Comparison of ENCODE assay signal across 14 cellular contexts in the genomic region with DNA sequence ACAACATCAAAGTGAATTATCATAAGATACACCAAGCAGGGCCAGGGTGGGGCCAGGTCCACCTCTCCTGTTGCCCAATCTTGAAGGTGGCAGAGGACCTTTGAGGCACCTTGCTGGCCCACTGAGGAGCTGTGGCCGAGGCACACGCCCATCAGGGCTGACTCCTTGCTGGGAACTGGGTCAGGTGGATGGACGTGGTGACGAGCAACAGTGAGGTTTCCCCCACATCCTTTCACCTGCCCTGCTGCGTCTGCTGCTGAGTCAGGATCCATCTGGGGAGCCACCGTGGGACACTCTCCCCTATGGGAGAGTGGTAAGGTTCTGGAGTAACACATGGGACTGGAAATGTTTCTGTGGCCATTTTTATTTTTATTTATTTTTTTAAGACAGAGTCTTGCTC. TPM values are rescaled to one million over a fixed set of nuclear protein-coding genes. Genes with fewer than 3 reads are reported as not detected.
A peak's percentile ranks its signal among the peaks of the same experiment; 100 is the strongest.
DNase-seq lines count a peak whose midpoint lies in the region; ATAC-seq and TF ChIP-seq lines count a peak whose summit lies in the region.
"Had no signal": no experiment of that assay in that cellular context is flagged by ENCODE, and none has a peak within 500 bp of the region (broad histone marks: within the 10 kb centered on the region; RNA-seq: fewer than 3 reads in every experiment).

No MANE protein-coding gene starts in this region.

- POLR2A ChIA-PET in CD4-positive, alpha-beta memory T cell (lab: Charles Lee; ENCODE audit: partially characterized antibody), result interaction anchor here (1.4 to 3.4 kb wide), 5 partner anchors 12 to 37 kb away, joined by 3 to 12 read pairs (median 5); no protein-coding TSS in a partner anchor
- POLR2A ChIA-PET in OCI-LY7 (lab: Charles Lee), result interaction anchor here (0.6 to 2.5 kb wide), 7 partner anchors 8 to 440 kb away, joined by 3 to 15 read pairs (median 5); no protein-coding TSS in a partner anchor

- CTCF ChIA-PET in CD4-positive, alpha-beta memory T cell (lab: Charles Lee; ENCODE audit: partially characterized antibody), result interaction anchor here (1.0 to 1.4 kb wide), 2 partner anchors 201 to 320 kb away, joined by 3 read pairs; no protein-coding TSS in a partner anchor
- CTCF ChIA-PET in OCI-LY7 (lab: Charles Lee; ENCODE audit: unreplicated experiment), result no interaction called here

- intact Hi-C loops in CD4-positive, alpha-beta memory T cell (cut with micrococcal nuclease), result no loop called here
- intact Hi-C loops in OCI-LY7 (cut with micrococcal nuclease; ENCODE audit: unreplicated experiment), result no loop called here
- intact Hi-C loops in activated T-helper 1 cell treated with anti-CD3 and anti-CD28 coated beads, Interleukin-12 subunit alpha, Interleukin-12 subunit beta, Interleukin-2, Interleukin-4 antibody, amounts not matched to agents 30 ng/mL and 10 ng/mL and 1 ng/mL, durations not matched to agents 14 hours and 24 hours and 36 hours (cut with micrococcal nuclease), result no loop called here
- intact Hi-C loops in mucosa of descending colon (cut with DNase I, micrococcal nuclease), result no loop called here

- no peaks in the 10 kb centered on the region for H3K9me3 Mint-ChIP-seq in CD4-positive, alpha-beta memory T cell
- H3K9me3 Mint-ChIP-seq in activated T-helper 1 cell treated with anti-CD3 and anti-CD28 coated beads, Interleukin-12 subunit alpha, Interleukin-12 subunit beta, Interleukin-2, Interleukin-4 antibody, amounts not matched to agents 30 ng/mL and 10 ng/mL and 1 ng/mL, durations not matched to agents 14 hours and 24 hours and 36 hours, result peaks cover 4% of the 10 kb centered on the region

- peak overlapping the region; percentile 14; the same call in 1 of the 2 replicates for H3K4me2 ChIP-seq in OCI-LY7 (ENCODE audit: low read length)

- H3K36me3 Mint-ChIP-seq in CD4-positive, alpha-beta memory T cell, result no peaks in the 10 kb centered on the region
- peaks cover 33% of the 10 kb centered on the region for H3K36me3 Mint-ChIP-seq in activated T-helper 1 cell treated with anti-CD3 and anti-CD28 coated beads, Interleukin-12 subunit alpha, Interleukin-12 subunit beta, Interleukin-2, Interleukin-4 antibody, amounts not matched to agents 30 ng/mL and 10 ng/mL and 1 ng/mL, durations not matched to agents 14 hours and 24 hours and 36 hours (ENCODE audit: low read depth)
- H3K36me3 Mint-ChIP-seq: type B pancreatic cell had no signal

- H3K4me3 Mint-ChIP-seq in CD4-positive, alpha-beta memory T cell, result peak overlapping the region in 7 of 8 donors; percentile 56 to 81 (median 69)
- H3K4me3 Mint-ChIP-seq in activated T-helper 1 cell treated with anti-CD3 and anti-CD28 coated beads, Interleukin-12 subunit alpha, Interleukin-12 subunit beta, Interleukin-2, Interleukin-4 antibody, amounts not matched to agents 30 ng/mL and 10 ng/mL and 1 ng/mL, durations not matched to agents 14 hours and 24 hours and 36 hours, result peak overlapping the region; percentile 63
- H3K4me3 Mint-ChIP-seq: type B pancreatic cell had no signal

- peak overlapping the region; percentile 45 to 97 (median 91) for H3K27ac Mint-ChIP-seq in CD4-positive, alpha-beta memory T cell
- peak overlapping the region; percentile 96 for H3K27ac Mint-ChIP-seq in activated T-helper 1 cell treated with anti-CD3 and anti-CD28 coated beads, Interleukin-12 subunit alpha, Interleukin-12 subunit beta, Interleukin-2, Interleukin-4 antibody, amounts not matched to agents 30 ng/mL and 10 ng/mL and 1 ng/mL, durations not matched to agents 14 hours and 24 hours and 36 hours
- H3K27ac Mint-ChIP-seq: type B pancreatic cell had no signal

- no peaks in the 10 kb centered on the region for H3K9me2 ChIP-seq in OCI-LY7 (ENCODE audit: insufficient read depth, low read length)

- ATAC-seq in mucosa of descending colon (peak; percentile 43), HG02884 (IDR thresholded peaks at IDR 0.05; ENCODE audit: unreplicated experiment) (no peak), HG02840 (IDR thresholded peaks at IDR 0.05; ENCODE audit: low FRiP score, unreplicated experiment) (no peak)
- ATAC-seq: gastroesophageal sphincter had no signal

- no peak overlapping the region for H3K4me3 ChIP-seq in CD4-positive, alpha-beta memory T cell (ENCODE audit: low read length in 2 of 2)
- H3K4me3 ChIP-seq in OCI-LY7 (ENCODE audit: low read depth, low read length, poor library complexity, severe bottlenecking) (no peak overlapping the region), mucosa of descending colon (no peak overlapping the region)
- H3K4me3 ChIP-seq: cardiac muscle cell, gastroesophageal sphincter, SJCRH30 had no signal

- BruUV-seq in OCI-LY7 (replicated peaks; lab: Mats Ljungman, UMichigan), result no TSS peak

- H3K9me3 ChIP-seq in CD4-positive, alpha-beta memory T cell (ENCODE audit: control insufficient read depth in 1 of 2, low read length in 2 of 2), result no peaks in the 10 kb centered on the region
- H3K9me3 ChIP-seq in OCI-LY7 (ENCODE audit: low read length) (no peaks in the 10 kb centered on the region), mucosa of descending colon (no peaks in the 10 kb centered on the region)
- H3K9me3 ChIP-seq: gastroesophageal sphincter, SJCRH30 had no signal

- H3K27me3 ChIP-seq in CD4-positive, alpha-beta memory T cell (ENCODE audit: insufficient read depth, low read length), result no peaks in the 10 kb centered on the region
- H3K27me3 ChIP-seq: cardiac muscle cell, SJCRH30 had no signal

- no peak overlapping the region for H3K27ac ChIP-seq in CD4-positive, alpha-beta memory T cell (ENCODE audit: low read depth, low read length)
- H3K27ac ChIP-seq in OCI-LY7 (ENCODE audit: low read depth, low read length, poor library complexity, severe bottlenecking), result no peak overlapping the region
- H3K27ac ChIP-seq: C4-2B, cardiac muscle cell, gastroesophageal sphincter, SJCRH30 had no signal

- peaks cover 26 to 53% (median 40%) of the 10 kb centered on the region in 4 donors for H3K4me1 Mint-ChIP-seq in CD4-positive, alpha-beta memory T cell
- H3K4me1 Mint-ChIP-seq in activated T-helper 1 cell treated with anti-CD3 and anti-CD28 coated beads, Interleukin-12 subunit alpha, Interleukin-12 subunit beta, Interleukin-2, Interleukin-4 antibody, amounts not matched to agents 30 ng/mL and 10 ng/mL and 1 ng/mL, durations not matched to agents 14 hours and 24 hours and 36 hours (ENCODE audit: low read depth), result peaks cover 64% of the 10 kb centered on the region

- H4K20me1 ChIP-seq in OCI-LY7 (ENCODE audit: insufficient read depth, low read length), result no peaks in the 10 kb centered on the region

- no peaks in the 10 kb centered on the region for H3K36me3 ChIP-seq in CD4-positive, alpha-beta memory T cell (ENCODE audit: insufficient read depth, low read length)
- H3K36me3 ChIP-seq in OCI-LY7 (ENCODE audit: insufficient read depth, low read length) (no peaks in the 10 kb centered on the region; the same call in 1 of the 2 replicates), mucosa of descending colon (ENCODE audit: low read depth) (no peaks in the 10 kb centered on the region)
- H3K36me3 ChIP-seq: cardiac muscle cell, gastroesophageal sphincter, SJCRH30 had no signal

- no peak overlapping the region for H2AFZ ChIP-seq in OCI-LY7 (ENCODE audit: low read length)

- DNase-seq in CD4-positive, alpha-beta memory T cell, result peak; percentile 42 to 75 (median 57)
- DNase-seq in OCI-LY7 (ENCODE audit: low spot score), result no peak
- DNase-seq in activated T-helper 1 cell treated with anti-CD3 and anti-CD28 coated beads, Interleukin-12 subunit alpha, Interleukin-12 subunit beta, Interleukin-2, Interleukin-4 antibody, amounts not matched to agents 30 ng/mL and 10 ng/mL and 1 ng/mL, durations not matched to agents 14 hours and 24 hours and 36 hours (ENCODE audit: low spot score), result peak; percentile 67
- DNase-seq in mucosa of descending colon, result no peak
- no peak for DNase-seq in NCI-H2171 (lab: John Stamatoyannopoulos, UW)
- DNase-seq: midbrain; SJCRH30; stimulated activated CD4-positive, alpha-beta T cell treated with anti-CD3 and anti-CD28 coated beads, Interleukin-12 subunit alpha, Interleukin-12 subunit beta, amount 100 ng/mL, for 4 hours had no signal

- TF ChIP-seq CTCF in OCI-LY7 (conservative IDR thresholded peaks at IDR 0.05; ENCODE audit: low read length) (no peak), mucosa of descending colon (IDR thresholded peaks at IDR 0.05) (no peak)

- no peaks in the 10 kb centered on the region for H3K79me2 ChIP-seq in OCI-LY7 (ENCODE audit: insufficient read depth, low read depth, low read length)

- no peaks in the 10 kb centered on the region for H3K27me3 Mint-ChIP-seq in CD4-positive, alpha-beta memory T cell
- peaks cover 1% of the 10 kb centered on the region for H3K27me3 Mint-ChIP-seq in activated T-helper 1 cell treated with anti-CD3 and anti-CD28 coated beads, Interleukin-12 subunit alpha, Interleukin-12 subunit beta, Interleukin-2, Interleukin-4 antibody, amounts not matched to agents 30 ng/mL and 10 ng/mL and 1 ng/mL, durations not matched to agents 14 hours and 24 hours and 36 hours (ENCODE audit: insufficient read depth)

- peaks cover 45% of the 10 kb centered on the region for H3K4me1 ChIP-seq in CD4-positive, alpha-beta memory T cell (ENCODE audit: insufficient read depth, low read length)
- H3K4me1 ChIP-seq in OCI-LY7 (ENCODE audit: insufficient read depth, low read length, poor library complexity, severe bottlenecking) (peaks cover 55% of the 10 kb centered on the region), mucosa of descending colon (ENCODE audit: low read depth) (no peaks in the 10 kb centered on the region)
- H3K4me1 ChIP-seq: gastroesophageal sphincter, SJCRH30 had no signal

RNA-seq across cellular contexts. Expression of gene FURIN, which starts 17.3 kb away (rescaled TPM):
- total RNA-seq in CD4-positive, alpha-beta memory T cell, result 10 to 100 TPM; 37.2 to 40.3 TPM
- polyA plus RNA-seq in CD4-positive, alpha-beta memory T cell, result 10 to 100 TPM in 1 of 2 donors, 1 to 10 TPM in 1; 1.6 to 11.6 TPM
- total RNA-seq in OCI-LY7 (2014; rRNA removed; shearing (Covaris generic)), result 2.1 and 4.9 TPM in 2 replicates
- total RNA-seq in OCI-LY7 (2022) (7.4 and 10.3 TPM in 2 replicates), mucosa of descending colon (10 to 100 TPM; 65.9 to 83.4 (median 67.4) TPM)
- total RNA-seq in activated T-helper 1 cell treated with anti-CD3 and anti-CD28 coated beads, Interleukin-12 subunit alpha, Interleukin-12 subunit beta, Interleukin-2, Interleukin-4 antibody, amounts not matched to agents 30 ng/mL and 10 ng/mL and 1 ng/mL, durations not matched to agents 14 hours and 24 hours and 36 hours, result 530 and 545 TPM in 2 replicates

RNA-seq across cellular contexts. Expression of gene FES, which starts 33.2 kb away (rescaled TPM):
- 1 to 10 TPM; 2.3 to 3.0 TPM for total RNA-seq in CD4-positive, alpha-beta memory T cell
- polyA plus RNA-seq in CD4-positive, alpha-beta memory T cell, result not detected
- total RNA-seq in OCI-LY7 (2014; rRNA removed; shearing (Covaris generic)), result 3.3 and 4.7 TPM in 2 replicates
- total RNA-seq in OCI-LY7 (2022) (3.0 and 3.2 TPM in 2 replicates), mucosa of descending colon (10 to 100 TPM in 2 of 3 donors, 1 to 10 TPM in 1; 7.9 to 18.6 (median 12.1) TPM)
- total RNA-seq in activated T-helper 1 cell treated with anti-CD3 and anti-CD28 coated beads, Interleukin-12 subunit alpha, Interleukin-12 subunit beta, Interleukin-2, Interleukin-4 antibody, amounts not matched to agents 30 ng/mL and 10 ng/mL and 1 ng/mL, durations not matched to agents 14 hours and 24 hours and 36 hours, result 45.4 and 57.1 TPM in 2 replicates

RNA-seq across cellular contexts. Expression of gene MAN2A2, which starts 52.0 kb away (rescaled TPM):
- total RNA-seq in CD4-positive, alpha-beta memory T cell, result 100 to 1,000 TPM; 123 to 126 TPM
- polyA plus RNA-seq in CD4-positive, alpha-beta memory T cell, result 10 to 100 TPM in 1 of 2 donors, 1 to 10 TPM in 1; 1.3 to 12.2 TPM
- 6.6 and 12.2 TPM in 2 replicates for total RNA-seq in OCI-LY7 (2014; rRNA removed; shearing (Covaris generic))
- total RNA-seq in OCI-LY7 (2022) (11.6 and 17.4 TPM in 2 replicates), mucosa of descending colon (10 to 100 TPM; 50.9 to 75.8 (median 75.3) TPM)
- total RNA-seq in activated T-helper 1 cell treated with anti-CD3 and anti-CD28 coated beads, Interleukin-12 subunit alpha, Interleukin-12 subunit beta, Interleukin-2, Interleukin-4 antibody, amounts not matched to agents 30 ng/mL and 10 ng/mL and 1 ng/mL, durations not matched to agents 14 hours and 24 hours and 36 hours, result 228 and 239 TPM in 2 replicates

Comparison
In these comparisons a context has a peak if more than half of its experiments do, and no peak if none do; other contexts are left out.
1. DNase-seq: peak in CD4-positive, alpha-beta memory T cell (5 of 5) and activated T-helper 1 cell treated with anti-CD3 and anti-CD28 coated beads, Interleukin-12 subunit alpha, Interleukin-12 subunit beta, Interleukin-2, Interleukin-4 antibody, amounts not matched to agents 30 ng/mL and 10 ng/mL and 1 ng/mL, durations not matched to agents 14 hours and 24 hours and 36 hours (single experiment); none in OCI-LY7 (single experiment), mucosa of descending colon (0 of 3) and NCI-H2171 (single experiment).